In the genomic region with DNA sequence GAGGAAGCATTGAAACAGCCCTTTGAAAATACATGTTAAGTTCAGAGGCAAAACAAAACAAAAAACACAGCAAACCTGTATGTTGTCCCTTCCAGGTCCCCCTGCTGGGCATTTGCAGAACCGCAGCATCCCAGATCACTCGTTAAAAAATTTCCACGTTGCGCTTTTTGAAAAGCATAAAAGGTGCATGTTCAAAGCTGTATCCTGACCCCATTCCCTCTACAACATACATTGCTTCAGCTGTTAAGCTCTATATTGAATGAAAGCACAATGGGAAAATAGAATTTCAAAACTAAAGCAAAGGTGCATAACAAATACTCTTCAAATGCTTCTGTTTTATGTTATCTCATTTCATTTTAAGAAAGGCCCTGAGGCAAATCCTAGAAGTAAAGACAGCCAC, we compare ENCODE assay signal across 8 cellular contexts.
DNase-seq lines count a peak whose midpoint lies in the region; ATAC-seq and TF ChIP-seq lines count a peak whose summit lies in the region.

No MANE protein-coding gene starts in this region.

- H3K36me3 ChIP-seq in tibial nerve = no peaks in the 10 kb centered on the region

- TF ChIP-seq CTCF in choroid plexus epithelial cell (conservative IDR thresholded peaks at IDR 0.05; ENCODE audit: low read depth, low read length) (peak; percentile 92), tibial nerve (IDR thresholded peaks at IDR 0.05) (peak; percentile 70 to 82 (median 76))

- peaks cover 0 to 17% (median 4%) of the 10 kb centered on the region in 4 donors for H3K4me1 ChIP-seq in tibial nerve

- ATAC-seq in memory B cell (ENCODE audit: low read depth) (no peak), GM21529 (IDR thresholded peaks at IDR 0.05; ENCODE audit: unreplicated experiment) (no peak)

- no peak overlapping the region for H3K4me3 Mint-ChIP-seq in T-helper 2 cell treated with Interferon-gamma antibody and Interleukin-4, amounts not matched to agents 5 μg/mL and 100 μg/mL, for 36 hours
- H3K4me3 Mint-ChIP-seq in memory B cell = no peak overlapping the region

- H3K27ac Mint-ChIP-seq in T-helper 2 cell treated with Interferon-gamma antibody and Interleukin-4, amounts not matched to agents 5 μg/mL and 100 μg/mL, for 36 hours = no peak overlapping the region
- no peak overlapping the region for H3K27ac Mint-ChIP-seq in memory B cell

- no peaks in the 10 kb centered on the region for H3K9me3 Mint-ChIP-seq in T-helper 2 cell treated with Interferon-gamma antibody and Interleukin-4, amounts not matched to agents 5 μg/mL and 100 μg/mL, for 36 hours
- H3K9me3 Mint-ChIP-seq in memory B cell = no peaks in the 10 kb centered on the region

- H3K9me3 ChIP-seq in tibial nerve = no peaks in the 10 kb centered on the region

- peak; percentile 35 for DNase-seq in Daoy (ENCODE audit: low read depth)
- peak; percentile 20 to 27 for DNase-seq in Kasumi-1 (lab: John Stamatoyannopoulos, UW)
- peak; percentile 8 for DNase-seq in T-helper 2 cell treated with Interferon-gamma antibody and Interleukin-4, amounts not matched to agents 5 μg/mL and 100 μg/mL, for 36 hours (ENCODE audit: low spot score)
- peak; percentile 68 for DNase-seq in choroid plexus epithelial cell (ENCODE audit: low read depth)
- peak; percentile 7 to 18 for DNase-seq in memory B cell (ENCODE audit: low spot score in 2 of 2)
- peak; percentile 30 to 75 for DNase-seq in tibial nerve (ENCODE audit: low spot score in 2 of 2)
- DNase-seq in GF-D8 (lab: John Stamatoyannopoulos, UW) = no peak

- no peak for TF ChIP-seq EP300 in tibial nerve (IDR thresholded peaks at IDR 0.05)

- H3K27me3 Mint-ChIP-seq in T-helper 2 cell treated with Interferon-gamma antibody and Interleukin-4, amounts not matched to agents 5 μg/mL and 100 μg/mL, for 36 hours (ENCODE audit: low read depth) = peaks cover 7% of the 10 kb centered on the region
- peaks cover 5% of the 10 kb centered on the region for H3K27me3 Mint-ChIP-seq in memory B cell

- H3K27me3 ChIP-seq in tibial nerve = no peaks in the 10 kb centered on the region

- 12 to 13% methylated on average over 4 of the region's 4 CpGs for WGBS in tibial nerve, 2 donors

- no peaks in the 10 kb centered on the region for H3K36me3 Mint-ChIP-seq in T-helper 2 cell treated with Interferon-gamma antibody and Interleukin-4, amounts not matched to agents 5 μg/mL and 100 μg/mL, for 36 hours (ENCODE audit: low read depth)
- H3K36me3 Mint-ChIP-seq in memory B cell = no peaks in the 10 kb centered on the region

- no peak for TF ChIP-seq POLR2A in tibial nerve (IDR thresholded peaks at IDR 0.05)

- no peaks in the 10 kb centered on the region for H3K4me1 Mint-ChIP-seq in T-helper 2 cell treated with Interferon-gamma antibody and Interleukin-4, amounts not matched to agents 5 μg/mL and 100 μg/mL, for 36 hours (ENCODE audit: low read depth)
- peaks cover 3% of the 10 kb centered on the region for H3K4me1 Mint-ChIP-seq in memory B cell

- peak overlapping the region in 1 of 4 donors; percentile 17 for H3K27ac ChIP-seq in tibial nerve

- H3K4me3 ChIP-seq in choroid plexus epithelial cell (ENCODE audit: low read depth, low read length) (no peak overlapping the region), tibial nerve (no peak overlapping the region)
